ENCODE assay signal across 8 cellular contexts in genomic region chr11:83007909-83008580, GRCh38.
DNase-seq lines count a peak whose midpoint lies in the region; ATAC-seq and TF ChIP-seq lines count a peak whose summit lies in the region.

No MANE protein-coding gene starts in this region.

- H3K14ac ChIP-seq in neuronal stem cell (ENCODE audit: low read length) = no peak overlapping the region

- H3K27me3 ChIP-seq in OCI-LY1 (ENCODE audit: insufficient read depth, low read length) = no peaks in the 10 kb centered on the region
- no peaks in the 10 kb centered on the region for H3K27me3 ChIP-seq in neuronal stem cell (ENCODE audit: control insufficient read depth in 3 of 3, insufficient read depth in 3 of 3, low read depth in 1 of 3, low read length in 3 of 3)

- no peak overlapping the region for H3K18ac ChIP-seq in neuronal stem cell (ENCODE audit: low read length)

- H3K4me3 ChIP-seq in OCI-LY1 (ENCODE audit: low read depth, low read length, poor library complexity, severe bottlenecking) (peak overlapping the region; percentile 15), fibroblast of the aortic adventitia (ENCODE audit: low read depth, low read length) (no peak overlapping the region), neuronal stem cell (ENCODE audit: low read length in 2 of 2) (peak overlapping the region in 1 of 2 donors; percentile 16)

- H3F3A ChIP-seq in OCI-LY1 (ENCODE audit: insufficient read depth, low read length) = no peaks in the 10 kb centered on the region

- H2AK5ac ChIP-seq in neuronal stem cell (ENCODE audit: low read depth, low read length) = no peak overlapping the region

- no peaks in the 10 kb centered on the region for H3K79me1 ChIP-seq in neuronal stem cell (ENCODE audit: low read depth, low read length)

- no peak overlapping the region for H3K23ac ChIP-seq in neuronal stem cell (ENCODE audit: low read depth, low read length, poor library complexity)

- no peak overlapping the region for H4K8ac ChIP-seq in neuronal stem cell (ENCODE audit: low read depth, low read length)

- H3K4me1 ChIP-seq in OCI-LY1 (ENCODE audit: insufficient read depth, low read length, severe bottlenecking) (peaks cover 45% of the 10 kb centered on the region), neuronal stem cell (ENCODE audit: control insufficient read depth in 2 of 2, insufficient read depth in 1 of 2, low read depth in 1 of 2, low read length in 2 of 2) (peaks cover 16 to 19% of the 10 kb centered on the region in 2 donors)

- H2BK15ac ChIP-seq in neuronal stem cell (ENCODE audit: low read length) = no peak overlapping the region

- H3K4me2 ChIP-seq in OCI-LY1 (ENCODE audit: low read length) = peak overlapping the region; percentile 31
- H3K4me2 ChIP-seq in neuronal stem cell (ENCODE audit: insufficient read depth, low read length, poor library complexity, severe bottlenecking) = no peak overlapping the region

- no peak overlapping the region for H2BK5ac ChIP-seq in neuronal stem cell (ENCODE audit: low read length)

- H3K9me2 ChIP-seq in OCI-LY1 (ENCODE audit: low read depth, low read length) = no peaks in the 10 kb centered on the region

- H3K27ac ChIP-seq in OCI-LY1 (ENCODE audit: low read depth, low read length, poor library complexity, severe bottlenecking) (peak overlapping the region; percentile 51), neuronal stem cell (replicated peaks; ENCODE audit: low read length) (no peak overlapping the region)

- H2BK12ac ChIP-seq in neuronal stem cell (ENCODE audit: low read length) = no peak overlapping the region

- H2BK120ac ChIP-seq in neuronal stem cell (ENCODE audit: low read depth, low read length) = no peak overlapping the region

- H3K79me2 ChIP-seq in OCI-LY1 (ENCODE audit: insufficient read depth, low read length) = peaks cover 66% of the 10 kb centered on the region

- ATAC-seq in GM21786 (IDR thresholded peaks at IDR 0.05; ENCODE audit: unreplicated experiment) (peak; percentile 56), HG03159 (IDR thresholded peaks at IDR 0.05; ENCODE audit: unreplicated experiment) (no peak)

- peaks cover 6% of the 10 kb centered on the region for H3K36me3 ChIP-seq in OCI-LY1 (ENCODE audit: insufficient read depth, low read length)
- no peaks in the 10 kb centered on the region for H3K36me3 ChIP-seq in neuronal stem cell (replicated peaks in 1 of 2; ENCODE audit: control insufficient read depth in 2 of 2, insufficient read depth in 2 of 2, low read length in 2 of 2)

- H3K9me3 ChIP-seq in OCI-LY1 (ENCODE audit: low read length) (no peaks in the 10 kb centered on the region), neuronal stem cell (replicated peaks in 1 of 2; ENCODE audit: control insufficient read depth in 2 of 2, insufficient read depth in 1 of 2, low read depth in 1 of 2, low read length in 2 of 2) (no peaks in the 10 kb centered on the region)

- no peak overlapping the region for H4K91ac ChIP-seq in neuronal stem cell (ENCODE audit: low read depth, low read length, poor library complexity)

- H3K4ac ChIP-seq in neuronal stem cell (ENCODE audit: low read length) = no peak overlapping the region

- H2AFZ ChIP-seq in OCI-LY1 (ENCODE audit: low read length) (no peak overlapping the region), neuronal stem cell (ENCODE audit: low read length) (peak overlapping the region; percentile 88)

- no peaks in the 10 kb centered on the region for H4K20me1 ChIP-seq in OCI-LY1 (ENCODE audit: insufficient read depth, low read length)

- DNase-seq in ELF-1 (ENCODE audit: low read depth, low spot score) (peak; percentile 80), fibroblast of the aortic adventitia (ENCODE audit: low read depth) (peak; percentile 37), neuronal stem cell (ENCODE audit: low spot score) (peak; percentile 40), HCEC 1CT (no peak)
- no peak for DNase-seq in activated effector memory CD4-positive, alpha-beta T cell treated with anti-CD3 and anti-CD28 coated beads, Interleukin-2, amount 50 U/mL, for 16 hours

- WGBS in neuronal stem cell (ENCODE audit: extremely low coverage in 2 of 2, insufficient read length in 2 of 2, insufficient replicate concordance in 1 of 2), 2 donors = no CpG with 5 or more reads among the region's 6 CpGs

- TF ChIP-seq CTCF in OCI-LY1 (IDR thresholded peaks at IDR 0.05; ENCODE audit: low read length) = no peak; the same call in 1 of the 2 replicates
- no peak for TF ChIP-seq CTCF in fibroblast of the aortic adventitia (IDR thresholded peaks at IDR 0.05; ENCODE audit: insufficient read depth, low read length)

- H3K9ac ChIP-seq in OCI-LY1 (ENCODE audit: low read length) (peak overlapping the region; percentile 25; the same call in 1 of the 2 replicates), neuronal stem cell (ENCODE audit: low read depth, low read length, poor library complexity) (no peak overlapping the region)

Comparison
In these comparisons a context has a peak if more than half of its experiments do, and no peak if none do; other contexts are left out.
1. DNase-seq: peak in ELF-1 (single experiment), fibroblast of the aortic adventitia (single experiment) and neuronal stem cell (single experiment); none in activated effector memory CD4-positive, alpha-beta T cell treated with anti-CD3 and anti-CD28 coated beads, Interleukin-2, amount 50 U/mL, for 16 hours (single experiment) and HCEC 1CT (single experiment).